ENCODE assay signal across 11 cellular contexts in the genomic region with DNA sequence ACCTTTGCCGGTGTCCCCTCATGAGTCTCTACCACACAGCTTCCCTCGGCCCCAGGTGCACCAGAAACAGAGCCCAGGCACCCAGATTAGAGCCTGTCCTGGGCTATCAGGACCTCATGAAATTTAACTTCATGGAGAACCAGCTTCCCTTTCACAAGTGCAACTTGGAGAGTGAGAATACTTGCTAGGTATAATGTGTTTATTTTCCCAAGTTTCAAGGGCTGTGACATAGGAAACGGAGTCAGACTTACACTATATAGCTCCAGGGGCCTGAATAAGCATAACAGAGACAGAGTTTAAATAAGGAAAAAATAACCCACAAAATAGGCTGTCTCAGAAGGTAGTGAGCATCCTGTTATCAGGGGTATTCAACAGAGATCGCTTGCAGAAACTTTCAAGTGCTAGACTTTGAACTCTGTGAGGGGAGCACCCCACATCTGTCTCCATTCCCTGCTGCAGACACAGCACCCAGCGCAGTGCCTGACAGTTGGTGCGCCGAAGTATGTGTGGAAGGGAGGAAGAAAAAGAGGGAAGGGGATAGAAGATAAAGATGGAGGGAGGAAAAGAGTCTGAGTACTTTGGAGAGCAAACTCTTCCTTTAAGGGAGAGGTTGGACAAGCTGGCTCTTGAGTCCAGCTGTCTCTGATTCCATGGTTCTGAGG.
DNase-seq lines count a peak whose midpoint lies in the region; ATAC-seq, FAIRE-seq and TF ChIP-seq lines count a peak whose summit lies in the region.
"Had no signal": no experiment of that assay in that cellular context is flagged by ENCODE, and none has a peak within 500 bp of the region (broad histone marks: within the 10 kb centered on the region; RNA-seq: fewer than 3 reads in every experiment).

No MANE protein-coding gene starts in this region.

- no peak for FAIRE-seq in kidney (lab: Jason Lieb, UNC)
- FAIRE-seq: endometrium had no signal

- H3K9me3 ChIP-seq in tibial artery, result no peaks in the 10 kb centered on the region
- no peaks in the 10 kb centered on the region for H3K9me3 ChIP-seq in kidney (ENCODE audit: control insufficient read depth in 1 of 2, low read length in 2 of 2)

- H3K4me3 ChIP-seq in choroid plexus epithelial cell (ENCODE audit: low read depth, low read length) (no peak overlapping the region), tibial artery (no peak overlapping the region), kidney (ENCODE audit: low read length in 2 of 2) (no peak overlapping the region)

- intact Hi-C loops in tibial artery (cut with DNase I; ENCODE audit: low total_unique reads) (no loop called here), kidney (cut with DNase I) (no loop called here)

- H3K27me3 ChIP-seq in tibial artery, result no peaks in the 10 kb centered on the region

- H3K9ac ChIP-seq in kidney (ENCODE audit: low read length in 2 of 2), result no peak overlapping the region

- H3K4me1 ChIP-seq in tibial artery (peaks cover 0 to 40% (median 29%) of the 10 kb centered on the region in 4 donors), kidney (ENCODE audit: control insufficient read depth in 1 of 2, insufficient read depth in 1 of 2, low read depth in 1 of 2, low read length in 2 of 2) (peaks cover 18 to 23% of the 10 kb centered on the region in 2 donors)

- ATAC-seq in GM21390 (IDR thresholded peaks at IDR 0.05; ENCODE audit: unreplicated experiment) (no peak), GM18520 (IDR thresholded peaks at IDR 0.05; ENCODE audit: unreplicated experiment) (no peak)

- H3K27ac ChIP-seq in tibial artery (peak overlapping the region; percentile 21), kidney (ENCODE audit: low read depth in 2 of 2, low read length in 2 of 2) (peak overlapping the region in 1 of 2 donors; percentile 52)

- no peak for TF ChIP-seq CTCF in choroid plexus epithelial cell (conservative IDR thresholded peaks at IDR 0.05; ENCODE audit: low read depth, low read length)
- no peak for TF ChIP-seq CTCF in tibial artery (IDR thresholded peaks at IDR 0.05)
- TF ChIP-seq CTCF in kidney (IDR thresholded peaks at IDR 0.05; ENCODE audit: borderline replicate concordance, extremely low read depth, insufficient read depth), result no peak

- H3K36me3 ChIP-seq in tibial artery (no peaks in the 10 kb centered on the region), kidney (ENCODE audit: control insufficient read depth in 1 of 2, insufficient read depth in 2 of 2, low read length in 2 of 2) (no peaks in the 10 kb centered on the region)

- DNase-seq in activated effector memory CD4-positive, alpha-beta T cell treated with anti-CD3 and anti-CD28 coated beads, Interleukin-2, amount 50 U/mL, for 16 hours, result peak; percentile 17
- no peak for DNase-seq in activated effector memory CD4-positive, alpha-beta T cell treated with Interleukin-2 at 50 U/mL for 16 hours
- DNase-seq in choroid plexus epithelial cell (ENCODE audit: low read depth), result peak; percentile 48
- DNase-seq in myocyte (ENCODE audit: low read depth), result peak; percentile 40
- peak in 1 of 2 donors; percentile 40 for DNase-seq in tibial artery
- DNase-seq in kidney, result no peak
- DNase-seq: AML-193, Karpas-422 had no signal

Comparison
In these comparisons a context has a peak if more than half of its experiments do, and no peak if none do; other contexts are left out.
1. DNase-seq: peak in activated effector memory CD4-positive, alpha-beta T cell treated with anti-CD3 and anti-CD28 coated beads, Interleukin-2, amount 50 U/mL, for 16 hours (single experiment), choroid plexus epithelial cell (single experiment) and myocyte (single experiment); none in activated effector memory CD4-positive, alpha-beta T cell treated with Interleukin-2 at 50 U/mL for 16 hours (single experiment) and kidney (single experiment).